Comparison of ENCODE assay signal across 1 cellular context in the genomic region with DNA sequence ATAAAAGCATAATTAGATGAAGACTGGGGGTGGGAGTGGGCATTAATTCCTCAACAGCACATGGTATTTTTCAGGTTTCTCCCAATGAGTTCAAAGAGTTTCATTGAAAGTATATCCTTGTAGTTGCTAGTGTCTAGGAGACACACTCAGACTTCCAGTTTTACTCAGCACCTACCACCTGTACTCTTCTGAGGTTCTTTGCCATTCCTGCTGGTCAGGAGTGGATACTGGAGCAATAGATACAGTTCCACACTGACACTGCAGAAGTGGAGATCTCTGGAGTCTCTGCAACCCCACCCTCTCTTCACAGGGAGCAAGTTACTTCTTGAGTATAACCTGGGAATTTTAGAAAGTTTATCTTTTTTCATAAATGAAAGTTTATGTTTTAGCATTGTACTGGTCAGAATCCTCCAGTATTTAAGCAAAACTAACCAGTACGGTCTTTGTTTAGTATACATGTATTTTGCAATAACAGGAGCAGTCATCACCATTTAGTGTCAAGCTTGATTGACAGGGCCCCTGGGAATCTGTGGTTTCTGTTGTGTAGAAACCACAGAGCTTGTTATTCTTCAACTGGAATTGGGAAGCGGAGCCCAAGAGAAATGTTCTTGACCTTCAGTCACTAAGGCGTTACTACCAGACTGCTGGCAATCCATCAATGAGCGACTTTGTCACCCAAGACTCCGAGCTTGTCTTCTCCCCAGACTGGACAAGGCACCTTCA.
TF ChIP-seq lines count a peak whose summit lies in the region.

No MANE protein-coding gene starts in this region.

TF ChIP-seq in K562, 482 proteins besides CTCF, POLR2A, EP300 and RAD21 (continued from another document):
- TF ChIP-seq, protein P1, sequence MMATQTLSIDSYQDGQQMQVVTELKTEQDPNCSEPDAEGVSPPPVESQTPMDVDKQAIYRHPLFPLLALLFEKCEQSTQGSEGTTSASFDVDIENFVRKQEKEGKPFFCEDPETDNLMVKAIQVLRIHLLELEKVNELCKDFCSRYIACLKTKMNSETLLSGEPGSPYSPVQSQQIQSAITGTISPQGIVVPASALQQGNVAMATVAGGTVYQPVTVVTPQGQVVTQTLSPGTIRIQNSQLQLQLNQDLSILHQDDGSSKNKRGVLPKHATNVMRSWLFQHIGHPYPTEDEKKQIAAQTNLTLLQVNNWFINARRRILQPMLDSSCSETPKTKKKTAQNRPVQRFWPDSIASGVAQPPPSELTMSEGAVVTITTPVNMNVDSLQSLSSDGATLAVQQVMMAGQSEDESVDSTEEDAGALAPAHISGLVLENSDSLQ (IDR thresholded peaks at IDR 0.05), result peak; percentile 97
- TF ChIP-seq RFX7 (CRISPR knock-in tag; IDR thresholded peaks at IDR 0.05) (no peak), SMAD2 (IDR thresholded peaks at IDR 0.05; ENCODE audit: low read depth, low read length) (no peak), TFAM (CRISPR knock-in tag; conservative IDR thresholded peaks at IDR 0.05) (no peak), WHSC1 (IDR thresholded peaks at IDR 0.05; ENCODE audit: low read length) (no peak), SMARCE1 (IDR thresholded peaks at IDR 0.05) (no peak), CEBPB (tag; IDR thresholded peaks at IDR 0.05) (peak; percentile 93), TFAP4 (CRISPR knock-in tag; IDR thresholded peaks at IDR 0.05; ENCODE audit: borderline replicate concordance) (no peak), NBN (IDR thresholded peaks at IDR 0.05; ENCODE audit: low read depth) (no peak), ZNF586 (CRISPR knock-in tag; conservative IDR thresholded peaks at IDR 0.05) (no peak), CEBPG (CRISPR knock-in tag; IDR thresholded peaks at IDR 0.05) (peak; percentile 32; the same call in 1 of the 2 replicates), CEBPG (tag; conservative IDR thresholded peaks at IDR 0.05 in 1 of 2, IDR thresholded peaks at IDR 0.05 in 1 of 2) (peak; percentile 81 to 89), EP400 (IDR thresholded peaks at IDR 0.05) (no peak), HOXB6 (CRISPR knock-in tag; IDR thresholded peaks at IDR 0.05; ENCODE audit: borderline replicate concordance) (no peak), EHMT2 (IDR thresholded peaks at IDR 0.05) (no peak), CBX5 (IDR thresholded peaks at IDR 0.05; ENCODE audit: borderline replicate concordance, low read depth) (no peak), BRCA1 (IDR thresholded peaks at IDR 0.05) (no peak), BRCA1 (CRISPR knock-in tag; IDR thresholded peaks at IDR 0.05) (no peak), ESRRA (IDR thresholded peaks at IDR 0.05; ENCODE audit: borderline replicate concordance, low read depth) (peak; percentile 87; the same call in 1 of the 2 replicates), NCOA2 (IDR thresholded peaks at IDR 0.05; ENCODE audit: partially characterized antibody in 2 of 2) (no peak), ZNF766 (CRISPR knock-in tag; conservative IDR thresholded peaks at IDR 0.05) (peak; percentile 73), HSF4 (CRISPR knock-in tag; IDR thresholded peaks at IDR 0.05; ENCODE audit: borderline replicate concordance) (no peak), MEIS2 (IDR thresholded peaks at IDR 0.05; ENCODE audit: partially characterized antibody) (peak; percentile 93), MEF2A (IDR thresholded peaks at IDR 0.05; ENCODE audit: control insufficient read depth, low read depth, low read length) (no peak)
- TF ChIP-seq, protein P2, sequence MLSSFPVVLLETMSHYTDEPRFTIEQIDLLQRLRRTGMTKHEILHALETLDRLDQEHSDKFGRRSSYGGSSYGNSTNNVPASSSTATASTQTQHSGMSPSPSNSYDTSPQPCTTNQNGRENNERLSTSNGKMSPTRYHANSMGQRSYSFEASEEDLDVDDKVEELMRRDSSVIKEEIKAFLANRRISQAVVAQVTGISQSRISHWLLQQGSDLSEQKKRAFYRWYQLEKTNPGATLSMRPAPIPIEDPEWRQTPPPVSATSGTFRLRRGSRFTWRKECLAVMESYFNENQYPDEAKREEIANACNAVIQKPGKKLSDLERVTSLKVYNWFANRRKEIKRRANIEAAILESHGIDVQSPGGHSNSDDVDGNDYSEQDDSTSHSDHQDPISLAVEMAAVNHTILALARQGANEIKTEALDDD (IDR thresholded peaks at IDR 0.05), result 0 out of 2 replicates have a peak, but pooled peaks have one; percentile 38
- TF ChIP-seq, protein P3, sequence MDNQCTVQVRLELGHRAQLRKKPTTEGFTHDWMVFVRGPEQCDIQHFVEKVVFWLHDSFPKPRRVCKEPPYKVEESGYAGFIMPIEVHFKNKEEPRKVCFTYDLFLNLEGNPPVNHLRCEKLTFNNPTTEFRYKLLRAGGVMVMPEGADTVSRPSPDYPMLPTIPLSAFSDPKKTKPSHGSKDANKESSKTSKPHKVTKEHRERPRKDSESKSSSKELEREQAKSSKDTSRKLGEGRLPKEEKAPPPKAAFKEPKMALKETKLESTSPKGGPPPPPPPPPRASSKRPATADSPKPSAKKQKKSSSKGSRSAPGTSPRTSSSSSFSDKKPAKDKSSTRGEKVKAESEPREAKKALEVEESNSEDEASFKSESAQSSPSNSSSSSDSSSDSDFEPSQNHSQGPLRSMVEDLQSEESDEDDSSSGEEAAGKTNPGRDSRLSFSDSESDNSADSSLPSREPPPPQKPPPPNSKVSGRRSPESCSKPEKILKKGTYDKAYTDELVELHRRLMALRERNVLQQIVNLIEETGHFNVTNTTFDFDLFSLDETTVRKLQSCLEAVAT (IDR thresholded peaks at IDR 0.05), result peak in 1 of 2 experiments; percentile 53; a peak in 1 of 4 replicates
- TF ChIP-seq, protein P4, sequence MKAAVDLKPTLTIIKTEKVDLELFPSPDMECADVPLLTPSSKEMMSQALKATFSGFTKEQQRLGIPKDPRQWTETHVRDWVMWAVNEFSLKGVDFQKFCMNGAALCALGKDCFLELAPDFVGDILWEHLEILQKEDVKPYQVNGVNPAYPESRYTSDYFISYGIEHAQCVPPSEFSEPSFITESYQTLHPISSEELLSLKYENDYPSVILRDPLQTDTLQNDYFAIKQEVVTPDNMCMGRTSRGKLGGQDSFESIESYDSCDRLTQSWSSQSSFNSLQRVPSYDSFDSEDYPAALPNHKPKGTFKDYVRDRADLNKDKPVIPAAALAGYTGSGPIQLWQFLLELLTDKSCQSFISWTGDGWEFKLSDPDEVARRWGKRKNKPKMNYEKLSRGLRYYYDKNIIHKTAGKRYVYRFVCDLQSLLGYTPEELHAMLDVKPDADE (conservative IDR thresholded peaks at IDR 0.05; ENCODE audit: control insufficient read depth, low read depth, low read length), result no peak
- TF ChIP-seq, protein P5, sequence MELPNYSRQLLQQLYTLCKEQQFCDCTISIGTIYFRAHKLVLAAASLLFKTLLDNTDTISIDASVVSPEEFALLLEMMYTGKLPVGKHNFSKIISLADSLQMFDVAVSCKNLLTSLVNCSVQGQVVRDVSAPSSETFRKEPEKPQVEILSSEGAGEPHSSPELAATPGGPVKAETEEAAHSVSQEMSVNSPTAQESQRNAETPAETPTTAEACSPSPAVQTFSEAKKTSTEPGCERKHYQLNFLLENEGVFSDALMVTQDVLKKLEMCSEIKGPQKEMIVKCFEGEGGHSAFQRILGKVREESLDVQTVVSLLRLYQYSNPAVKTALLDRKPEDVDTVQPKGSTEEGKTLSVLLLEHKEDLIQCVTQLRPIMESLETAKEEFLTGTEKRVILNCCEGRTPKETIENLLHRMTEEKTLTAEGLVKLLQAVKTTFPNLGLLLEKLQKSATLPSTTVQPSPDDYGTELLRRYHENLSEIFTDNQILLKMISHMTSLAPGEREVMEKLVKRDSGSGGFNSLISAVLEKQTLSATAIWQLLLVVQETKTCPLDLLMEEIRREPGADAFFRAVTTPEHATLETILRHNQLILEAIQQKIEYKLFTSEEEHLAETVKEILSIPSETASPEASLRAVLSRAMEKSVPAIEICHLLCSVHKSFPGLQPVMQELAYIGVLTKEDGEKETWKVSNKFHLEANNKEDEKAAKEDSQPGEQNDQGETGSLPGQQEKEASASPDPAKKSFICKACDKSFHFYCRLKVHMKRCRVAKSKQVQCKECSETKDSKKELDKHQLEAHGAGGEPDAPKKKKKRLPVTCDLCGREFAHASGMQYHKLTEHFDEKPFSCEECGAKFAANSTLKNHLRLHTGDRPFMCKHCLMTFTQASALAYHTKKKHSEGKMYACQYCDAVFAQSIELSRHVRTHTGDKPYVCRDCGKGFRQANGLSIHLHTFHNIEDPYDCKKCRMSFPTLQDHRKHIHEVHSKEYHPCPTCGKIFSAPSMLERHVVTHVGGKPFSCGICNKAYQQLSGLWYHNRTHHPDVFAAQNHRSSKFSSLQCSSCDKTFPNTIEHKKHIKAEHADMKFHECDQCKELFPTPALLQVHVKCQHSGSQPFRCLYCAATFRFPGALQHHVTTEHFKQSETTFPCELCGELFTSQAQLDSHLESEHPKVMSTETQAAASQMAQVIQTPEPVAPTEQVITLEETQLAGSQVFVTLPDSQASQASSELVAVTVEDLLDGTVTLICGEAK (IDR thresholded peaks at IDR 0.05), result no peak
- TF ChIP-seq, protein P5 (CRISPR knock-in tag; IDR thresholded peaks at IDR 0.05), result no peak
- TF ChIP-seq, protein P6, sequence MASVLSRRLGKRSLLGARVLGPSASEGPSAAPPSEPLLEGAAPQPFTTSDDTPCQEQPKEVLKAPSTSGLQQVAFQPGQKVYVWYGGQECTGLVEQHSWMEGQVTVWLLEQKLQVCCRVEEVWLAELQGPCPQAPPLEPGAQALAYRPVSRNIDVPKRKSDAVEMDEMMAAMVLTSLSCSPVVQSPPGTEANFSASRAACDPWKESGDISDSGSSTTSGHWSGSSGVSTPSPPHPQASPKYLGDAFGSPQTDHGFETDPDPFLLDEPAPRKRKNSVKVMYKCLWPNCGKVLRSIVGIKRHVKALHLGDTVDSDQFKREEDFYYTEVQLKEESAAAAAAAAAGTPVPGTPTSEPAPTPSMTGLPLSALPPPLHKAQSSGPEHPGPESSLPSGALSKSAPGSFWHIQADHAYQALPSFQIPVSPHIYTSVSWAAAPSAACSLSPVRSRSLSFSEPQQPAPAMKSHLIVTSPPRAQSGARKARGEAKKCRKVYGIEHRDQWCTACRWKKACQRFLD (CRISPR knock-in tag; IDR thresholded peaks at IDR 0.05), result 0 out of 2 replicates have a peak, but pooled peaks have one; percentile 36
